ENCODE assay signal across 1 cellular context in the genomic region with DNA sequence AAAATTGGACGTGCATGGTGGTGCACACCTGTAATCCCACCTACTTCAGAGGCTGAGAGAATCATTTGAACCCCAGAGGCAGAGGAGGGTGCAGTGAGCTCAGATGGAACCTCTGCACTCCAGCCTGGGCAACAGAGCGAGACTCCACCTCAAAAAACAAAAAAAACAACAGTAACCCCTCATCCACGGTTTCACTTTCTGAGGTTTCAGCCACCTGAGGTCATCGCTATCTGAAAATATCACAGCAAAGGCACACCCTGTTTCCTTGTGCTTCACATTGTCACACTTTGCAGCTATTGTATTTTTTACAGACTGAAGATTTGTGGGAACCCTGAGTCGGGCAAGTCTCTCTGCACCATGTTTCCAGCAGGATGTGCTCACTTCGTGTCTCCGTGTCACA.
TF ChIP-seq lines count a peak whose summit lies in the region.

No MANE protein-coding gene starts in this region.

TF ChIP-seq in GM12878, 131 proteins besides CTCF, POLR2A, EP300 and RAD21 (continued from another document):
- TF ChIP-seq, protein P1, sequence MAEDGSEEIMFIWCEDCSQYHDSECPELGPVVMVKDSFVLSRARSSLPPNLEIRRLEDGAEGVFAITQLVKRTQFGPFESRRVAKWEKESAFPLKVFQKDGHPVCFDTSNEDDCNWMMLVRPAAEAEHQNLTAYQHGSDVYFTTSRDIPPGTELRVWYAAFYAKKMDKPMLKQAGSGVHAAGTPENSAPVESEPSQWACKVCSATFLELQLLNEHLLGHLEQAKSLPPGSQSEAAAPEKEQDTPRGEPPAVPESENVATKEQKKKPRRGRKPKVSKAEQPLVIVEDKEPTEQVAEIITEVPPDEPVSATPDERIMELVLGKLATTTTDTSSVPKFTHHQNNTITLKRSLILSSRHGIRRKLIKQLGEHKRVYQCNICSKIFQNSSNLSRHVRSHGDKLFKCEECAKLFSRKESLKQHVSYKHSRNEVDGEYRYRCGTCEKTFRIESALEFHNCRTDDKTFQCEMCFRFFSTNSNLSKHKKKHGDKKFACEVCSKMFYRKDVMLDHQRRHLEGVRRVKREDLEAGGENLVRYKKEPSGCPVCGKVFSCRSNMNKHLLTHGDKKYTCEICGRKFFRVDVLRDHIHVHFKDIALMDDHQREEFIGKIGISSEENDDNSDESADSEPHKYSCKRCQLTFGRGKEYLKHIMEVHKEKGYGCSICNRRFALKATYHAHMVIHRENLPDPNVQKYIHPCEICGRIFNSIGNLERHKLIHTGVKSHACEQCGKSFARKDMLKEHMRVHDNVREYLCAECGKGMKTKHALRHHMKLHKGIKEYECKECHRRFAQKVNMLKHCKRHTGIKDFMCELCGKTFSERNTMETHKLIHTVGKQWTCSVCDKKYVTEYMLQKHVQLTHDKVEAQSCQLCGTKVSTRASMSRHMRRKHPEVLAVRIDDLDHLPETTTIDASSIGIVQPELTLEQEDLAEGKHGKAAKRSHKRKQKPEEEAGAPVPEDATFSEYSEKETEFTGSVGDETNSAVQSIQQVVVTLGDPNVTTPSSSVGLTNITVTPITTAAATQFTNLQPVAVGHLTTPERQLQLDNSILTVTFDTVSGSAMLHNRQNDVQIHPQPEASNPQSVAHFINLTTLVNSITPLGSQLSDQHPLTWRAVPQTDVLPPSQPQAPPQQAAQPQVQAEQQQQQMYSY (CRISPR knock-in tag; IDR thresholded peaks at IDR 0.05): no peak
- TF ChIP-seq STAT3 (IDR thresholded peaks at IDR 0.05; ENCODE audit: low read depth, low read length): no peak
- TF ChIP-seq GATAD2B (conservative IDR thresholded peaks at IDR 0.05; ENCODE audit: low read depth): no peak
- TF ChIP-seq, protein P2, sequence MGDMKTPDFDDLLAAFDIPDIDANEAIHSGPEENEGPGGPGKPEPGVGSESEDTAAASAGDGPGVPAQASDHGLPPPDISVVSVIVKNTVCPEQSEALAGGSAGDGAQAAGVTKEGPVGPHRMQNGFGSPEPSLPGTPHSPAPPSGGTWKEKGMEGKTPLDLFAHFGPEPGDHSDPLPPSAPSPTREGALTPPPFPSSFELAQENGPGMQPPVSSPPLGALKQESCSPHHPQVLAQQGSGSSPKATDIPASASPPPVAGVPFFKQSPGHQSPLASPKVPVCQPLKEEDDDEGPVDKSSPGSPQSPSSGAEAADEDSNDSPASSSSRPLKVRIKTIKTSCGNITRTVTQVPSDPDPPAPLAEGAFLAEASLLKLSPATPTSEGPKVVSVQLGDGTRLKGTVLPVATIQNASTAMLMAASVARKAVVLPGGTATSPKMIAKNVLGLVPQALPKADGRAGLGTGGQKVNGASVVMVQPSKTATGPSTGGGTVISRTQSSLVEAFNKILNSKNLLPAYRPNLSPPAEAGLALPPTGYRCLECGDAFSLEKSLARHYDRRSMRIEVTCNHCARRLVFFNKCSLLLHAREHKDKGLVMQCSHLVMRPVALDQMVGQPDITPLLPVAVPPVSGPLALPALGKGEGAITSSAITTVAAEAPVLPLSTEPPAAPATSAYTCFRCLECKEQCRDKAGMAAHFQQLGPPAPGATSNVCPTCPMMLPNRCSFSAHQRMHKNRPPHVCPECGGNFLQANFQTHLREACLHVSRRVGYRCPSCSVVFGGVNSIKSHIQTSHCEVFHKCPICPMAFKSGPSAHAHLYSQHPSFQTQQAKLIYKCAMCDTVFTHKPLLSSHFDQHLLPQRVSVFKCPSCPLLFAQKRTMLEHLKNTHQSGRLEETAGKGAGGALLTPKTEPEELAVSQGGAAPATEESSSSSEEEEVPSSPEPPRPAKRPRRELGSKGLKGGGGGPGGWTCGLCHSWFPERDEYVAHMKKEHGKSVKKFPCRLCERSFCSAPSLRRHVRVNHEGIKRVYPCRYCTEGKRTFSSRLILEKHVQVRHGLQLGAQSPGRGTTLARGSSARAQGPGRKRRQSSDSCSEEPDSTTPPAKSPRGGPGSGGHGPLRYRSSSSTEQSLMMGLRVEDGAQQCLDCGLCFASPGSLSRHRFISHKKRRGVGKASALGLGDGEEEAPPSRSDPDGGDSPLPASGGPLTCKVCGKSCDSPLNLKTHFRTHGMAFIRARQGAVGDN (IDR thresholded peaks at IDR 0.05): no peak
- TF ChIP-seq SPI1 (IDR thresholded peaks at IDR 0.05; ENCODE audit: borderline replicate concordance, insufficient read depth, low read depth, low read length): no peak
- TF ChIP-seq ATF7 (IDR thresholded peaks at IDR 0.05; ENCODE audit: low read depth): no peak
- no peak for TF ChIP-seq SIX5 (IDR thresholded peaks at IDR 0.05; ENCODE audit: low read depth, low read length, severe bottlenecking)
- no peak for TF ChIP-seq TCF7 (IDR thresholded peaks at IDR 0.05; ENCODE audit: borderline replicate concordance)
- TF ChIP-seq PAX8 (IDR thresholded peaks at IDR 0.05): no peak
- no peak for TF ChIP-seq POLR2AphosphoS2 (IDR thresholded peaks at IDR 0.05; ENCODE audit: low read depth, low read length)
- TF ChIP-seq TCF3 (IDR thresholded peaks at IDR 0.05; ENCODE audit: borderline replicate concordance, insufficient read depth, low read depth, low read length): no peak
